8 cellular contexts compared by ENCODE assay signal in genomic region chr19:48391100-48392005, GRCh38. TPM values are rescaled to one million over a fixed set of nuclear protein-coding genes. Genes with fewer than 3 reads are reported as not detected.
DNase-seq lines count a peak whose midpoint lies in the region; ATAC-seq and TF ChIP-seq lines count a peak whose summit lies in the region.

KDELR1 (minus strand) TSS chr19:48391551; CDS start chr19:48391358, 193 bp downstream.

- H3K27ac Mint-ChIP-seq in naive B cell = peak within 1 kb of the TSS; percentile 92 to 94 (median 94)
- H3K27ac Mint-ChIP-seq in stimulated activated naive CD8-positive, alpha-beta T cell treated with anti-CD3 and anti-CD28 coated beads, Interleukin-15, Interleukin-2, amounts not matched to agents 100 ng/mL and 50 ng/mL, for 24 hours = peak within 1 kb of the TSS; percentile 98

- H3K4me3 ChIP-seq in PC-9 = peak within 1 kb of the TSS; percentile 91

- peaks cover 49 to 59% (median 51%) of the 10 kb centered on the region in 3 donors for H3K4me1 Mint-ChIP-seq in naive B cell
- H3K4me1 Mint-ChIP-seq in stimulated activated naive CD8-positive, alpha-beta T cell treated with anti-CD3 and anti-CD28 coated beads, Interleukin-15, Interleukin-2, amounts not matched to agents 100 ng/mL and 50 ng/mL, for 24 hours (ENCODE audit: low read depth) = peaks cover 7% of the 10 kb centered on the region

- H3K27me3 Mint-ChIP-seq in naive B cell = peaks cover 0 to 33% (median 27%) of the 10 kb centered on the region in 3 donors
- peaks cover 27% of the 10 kb centered on the region for H3K27me3 Mint-ChIP-seq in stimulated activated naive CD8-positive, alpha-beta T cell treated with anti-CD3 and anti-CD28 coated beads, Interleukin-15, Interleukin-2, amounts not matched to agents 100 ng/mL and 50 ng/mL, for 24 hours

- peak within 1 kb of the TSS; percentile 75 for H2AFZ ChIP-seq in PC-9

- intact Hi-C loops in PC-9 (cut with micrococcal nuclease; ENCODE audit: unreplicated experiment) = loop anchor here (1.0 to 5.0 kb wide), 4 partner anchors 27 to 124 kb away; partner anchors contain the start of gene SYNGR4

- peak within 1 kb of the TSS; percentile 87 to 98 (median 95) for H3K4me3 Mint-ChIP-seq in naive B cell
- H3K4me3 Mint-ChIP-seq in stimulated activated naive CD8-positive, alpha-beta T cell treated with anti-CD3 and anti-CD28 coated beads, Interleukin-15, Interleukin-2, amounts not matched to agents 100 ng/mL and 50 ng/mL, for 24 hours = peak within 1 kb of the TSS; percentile 89

- peak; percentile 59 for DNase-seq in ACHN
- peak in 1 of 2 experiments; percentile 82 for DNase-seq in PC-9
- peak; percentile 60 to 64 for DNase-seq in activated T-helper 1 cell treated with anti-CD3 and anti-CD28 coated beads, Interleukin-2, amount 50 U/mL, for 16 hours (ENCODE audit: low read depth in 1 of 2, low spot score in 1 of 2)
- peak; percentile 64 for DNase-seq in fibroblast of gingiva (ENCODE audit: low read depth)
- DNase-seq in naive B cell = peak; percentile 65

- peaks cover 25% of the 10 kb centered on the region for H3K36me3 ChIP-seq in PC-9 (ENCODE audit: low read depth)

- H3K4me1 ChIP-seq in PC-9 (replicated peaks; ENCODE audit: insufficient read depth) = no peaks in the 10 kb centered on the region

- H3F3A ChIP-seq in PC-9 (ENCODE audit: insufficient read depth, low read depth) = peaks cover 45% of the 10 kb centered on the region

- in situ Hi-C loops in ACHN (cut with HindIII; ENCODE audit: low pct_ligation_motif_present, low pct_unique_long_range_greater_than_20kb, low sequenced_read_pairs) = no loop called here

- H4K20me1 ChIP-seq in PC-9 (ENCODE audit: insufficient read depth) = peaks cover 15% of the 10 kb centered on the region

- TF ChIP-seq CTCF in PC-9 (conservative IDR thresholded peaks at IDR 0.05) = peak; percentile 95

- H3K27me3 ChIP-seq in PC-9 (ENCODE audit: insufficient read depth, low read depth) = peaks cover 11% of the 10 kb centered on the region

- no peak for TF ChIP-seq POLR2A in GM18505 (IDR thresholded peaks at IDR 0.05; ENCODE audit: borderline replicate concordance, extremely low read depth, insufficient read depth, insufficient read length)

- BruUV-seq in PC-9 (replicated peaks; lab: Mats Ljungman, UMichigan) = TSS peak; percentile 75

- ATAC-seq in GM18505 (IDR thresholded peaks at IDR 0.05; ENCODE audit: unreplicated experiment) = peak; percentile 61
- peak; percentile 73 for ATAC-seq in HG03520 (IDR thresholded peaks at IDR 0.05; ENCODE audit: unreplicated experiment)
- ATAC-seq in naive B cell (ENCODE audit: low read depth in 2 of 2) = peak; percentile 69 to 71

- CTCF ChIA-PET in PC-9 (lab: Charles Lee) = interaction anchor here (0.5 to 1.6 kb wide), 9 partner anchors 22 to 1673 kb away, joined by 3 to 30 read pairs (median 4); no protein-coding TSS in a partner anchor

- peaks cover 34% of the 10 kb centered on the region for H3K79me2 ChIP-seq in PC-9 (ENCODE audit: low read depth)

- H3K27ac ChIP-seq in PC-9 = peak within 1 kb of the TSS; percentile 58

- peaks cover 0 to 2% (median 0%) of the 10 kb centered on the region in 7 donors for H3K9me3 Mint-ChIP-seq in naive B cell
- no peaks in the 10 kb centered on the region for H3K9me3 Mint-ChIP-seq in stimulated activated naive CD8-positive, alpha-beta T cell treated with anti-CD3 and anti-CD28 coated beads, Interleukin-15, Interleukin-2, amounts not matched to agents 100 ng/mL and 50 ng/mL, for 24 hours

- no peaks in the 10 kb centered on the region for H3K9me2 ChIP-seq in PC-9 (ENCODE audit: insufficient read depth)

- POLR2A ChIA-PET in PC-9 (lab: Charles Lee; ENCODE audit: unreplicated experiment) = interaction anchor here (0.6 to 1.5 kb wide), 6 partner anchors 27 to 193 kb away, joined by 4 to 9 read pairs (median 6); partner anchors contain the start of genes SYNGR4 and TMEM143

- H3K36me3 Mint-ChIP-seq in naive B cell = no peaks in the 10 kb centered on the region
- H3K36me3 Mint-ChIP-seq in stimulated activated naive CD8-positive, alpha-beta T cell treated with anti-CD3 and anti-CD28 coated beads, Interleukin-15, Interleukin-2, amounts not matched to agents 100 ng/mL and 50 ng/mL, for 24 hours (ENCODE audit: low read depth) = peaks cover 20% of the 10 kb centered on the region

- H3K9me3 ChIP-seq in PC-9 (ENCODE audit: insufficient read depth, low read depth) = no peaks in the 10 kb centered on the region

- H3K4me2 ChIP-seq in PC-9 = peak within 1 kb of the TSS; percentile 99

RNA-seq across cellular contexts. Expression of gene KDELR1, which starts in this region (rescaled TPM):
- total RNA-seq in PC-9 (2021) = 220 and 261 TPM in 2 replicates
- 10 to 100 TPM; 24.5 to 32.1 (median 26.5) TPM for polyA plus RNA-seq in naive B cell (ENCODE audit: low read depth in 6 of 6)
